Comparison of ENCODE assay signal across 40 cellular contexts in the genomic region with DNA sequence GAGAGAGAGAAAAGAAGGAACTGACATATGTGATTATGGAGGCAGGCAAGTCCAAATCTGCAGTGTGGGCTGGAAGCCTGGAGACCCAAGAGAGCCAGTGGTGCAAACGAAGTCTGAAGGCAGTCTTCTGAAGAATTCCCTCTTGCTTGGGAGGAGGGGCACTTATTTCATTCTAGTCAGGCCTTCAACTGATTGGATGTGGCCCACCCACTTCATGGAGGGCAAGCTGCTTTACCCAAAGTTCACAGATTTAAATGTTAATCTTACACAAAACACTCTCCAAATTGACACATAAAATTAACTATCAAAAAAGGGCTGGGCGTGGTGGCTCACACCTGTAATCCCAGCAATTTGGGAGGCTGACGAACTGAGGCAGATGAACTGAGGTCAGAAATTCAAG.
"Had no signal": no experiment of that assay in that cellular context is flagged by ENCODE, and none has a peak within 500 bp of the region (broad histone marks: within the 10 kb centered on the region; RNA-seq: fewer than 3 reads in every experiment).

No MANE protein-coding gene starts in this region.

- H3K27me3 Mint-ChIP-seq: activated naive CD4-positive, alpha-beta T cell treated with anti-CD3 and anti-CD28 coated beads, Interleukin-2, amount 10 ng/mL, durations not matched to agents 7 days and 5 days; activated naive CD8-positive, alpha-beta T cell treated with anti-CD3 and anti-CD28 coated beads, Interleukin-2, amount 10 ng/mL, durations not matched to agents 7 days and 5 days; brain had no signal

- H3K4me3 ChIP-seq: adrenal gland, ascending aorta, body of pancreas, breast epithelium, cardiac muscle cell had no signal

- H3K27me3 ChIP-seq: adrenal gland, ascending aorta, body of pancreas, brain microvascular endothelial cell, breast epithelium, cardiac muscle cell had no signal

- H3K4me1 ChIP-seq: adrenal gland, ascending aorta, body of pancreas, breast epithelium had no signal

- H3K27ac Mint-ChIP-seq: activated naive CD4-positive, alpha-beta T cell treated with anti-CD3 and anti-CD28 coated beads for 36 hours; activated naive CD4-positive, alpha-beta T cell treated with anti-CD3 and anti-CD28 coated beads, Interleukin-2, amount 10 ng/mL, durations not matched to agents 7 days and 5 days; activated naive CD4-positive, alpha-beta T cell treated with anti-CD3 and anti-CD28 coated beads, Interleukin-2, amount 50 U/mL, for 24 hours; activated naive CD4-positive, alpha-beta T cell treated with anti-CD3 and anti-CD28 coated beads, Interleukin-2, amount 50 U/mL, for 72 hours; activated naive CD8-positive, alpha-beta T cell; activated naive CD8-positive, alpha-beta T cell treated with anti-CD3 and anti-CD28 coated beads for 36 hours; activated naive CD8-positive, alpha-beta T cell treated with anti-CD3 and anti-CD28 coated beads, Interleukin-2, amount 10 ng/mL, durations not matched to agents 7 days and 5 days; activated naive CD8-positive, alpha-beta T cell treated with anti-CD3 and anti-CD28 coated beads, Interleukin-2, amount 50 U/mL, for 24 hours; activated T-cell treated with anti-CD3 and anti-CD28 coated beads, Interleukin-2, amount 50 U/mL, for 24 hours; activated T-cell treated with anti-CD3 and anti-CD28 coated beads, Interleukin-2, amount 50 U/mL, for 72 hours; activated T-helper 1 cell treated with anti-CD3 and anti-CD28 coated beads, Interleukin-12 subunit alpha, Interleukin-12 subunit beta, Interleukin-2, Interleukin-4 antibody, amounts not matched to agents 30 ng/mL and 10 ng/mL and 1 ng/mL, durations not matched to agents 14 hours and 24 hours and 36 hours; activated T-helper 17 cell treated with anti-CD3 and anti-CD28 coated beads, Interleukin-2, amount 50 U/mL, for 72 hours; activated T-helper 2 cell treated with anti-CD3 and anti-CD28 coated beads, Interferon-gamma antibody, Interleukin-2, Interleukin-4, amounts not matched to agents 10 μg/mL and 5 μg/mL and 100 μg/mL, durations not matched to agents 14 hours and 24 hours and 36 hours; brain had no signal

- H3K4me1 Mint-ChIP-seq: activated naive CD4-positive, alpha-beta T cell treated with anti-CD3 and anti-CD28 coated beads, Interleukin-2, amount 10 ng/mL, durations not matched to agents 7 days and 5 days; activated naive CD4-positive, alpha-beta T cell treated with anti-CD3 and anti-CD28 coated beads, Interleukin-2, amount 50 U/mL, for 24 hours; activated naive CD8-positive, alpha-beta T cell treated with anti-CD3 and anti-CD28 coated beads for 36 hours; activated naive CD8-positive, alpha-beta T cell treated with anti-CD3 and anti-CD28 coated beads, Interleukin-2, amount 10 ng/mL, durations not matched to agents 7 days and 5 days; activated naive CD8-positive, alpha-beta T cell treated with anti-CD3 and anti-CD28 coated beads, Interleukin-2, amount 50 U/mL, for 24 hours; activated T-helper 17 cell treated with anti-CD3 and anti-CD28 coated beads, Interleukin-2, amount 50 U/mL, for 72 hours; central memory CD8-positive, alpha-beta T cell had no signal

- H3K9me3 Mint-ChIP-seq: activated naive CD4-positive, alpha-beta T cell treated with anti-CD3 and anti-CD28 coated beads for 36 hours; activated naive CD4-positive, alpha-beta T cell treated with anti-CD3 and anti-CD28 coated beads, Interleukin-2, amount 50 U/mL, for 72 hours; activated naive CD8-positive, alpha-beta T cell treated with anti-CD3 and anti-CD28 coated beads for 36 hours; activated naive CD8-positive, alpha-beta T cell treated with anti-CD3 and anti-CD28 coated beads, Interleukin-2, amount 10 ng/mL, durations not matched to agents 7 days and 5 days; activated T-helper 1 cell treated with anti-CD3 and anti-CD28 coated beads, Interleukin-12 subunit alpha, Interleukin-12 subunit beta, Interleukin-2, Interleukin-4 antibody, amounts not matched to agents 30 ng/mL and 10 ng/mL and 1 ng/mL, durations not matched to agents 14 hours and 24 hours and 36 hours; activated T-helper 2 cell treated with anti-CD3 and anti-CD28 coated beads, Interferon-gamma antibody, Interleukin-2, Interleukin-4, amounts not matched to agents 10 μg/mL and 5 μg/mL and 100 μg/mL, durations not matched to agents 14 hours and 24 hours and 36 hours; central memory CD8-positive, alpha-beta T cell had no signal

- H3K36me3 Mint-ChIP-seq: activated naive CD4-positive, alpha-beta T cell treated with anti-CD3 and anti-CD28 coated beads, Interleukin-2, amount 10 ng/mL, durations not matched to agents 7 days and 5 days; activated naive CD4-positive, alpha-beta T cell treated with anti-CD3 and anti-CD28 coated beads, Interleukin-2, amount 50 U/mL, for 24 hours; activated naive CD4-positive, alpha-beta T cell treated with anti-CD3 and anti-CD28 coated beads, Interleukin-2, amount 50 U/mL, for 72 hours; activated naive CD8-positive, alpha-beta T cell; activated naive CD8-positive, alpha-beta T cell treated with anti-CD3 and anti-CD28 coated beads for 36 hours; activated naive CD8-positive, alpha-beta T cell treated with anti-CD3 and anti-CD28 coated beads, Interleukin-2, amount 10 ng/mL, durations not matched to agents 7 days and 5 days; brain had no signal

- H3K4me3 Mint-ChIP-seq: activated naive CD4-positive, alpha-beta T cell treated with anti-CD3 and anti-CD28 coated beads for 36 hours; activated naive CD4-positive, alpha-beta T cell treated with anti-CD3 and anti-CD28 coated beads, Interleukin-2, amount 10 ng/mL, durations not matched to agents 7 days and 5 days; activated naive CD4-positive, alpha-beta T cell treated with anti-CD3 and anti-CD28 coated beads, Interleukin-2, amount 50 U/mL, for 24 hours; activated naive CD8-positive, alpha-beta T cell; activated naive CD8-positive, alpha-beta T cell treated with anti-CD3 and anti-CD28 coated beads for 36 hours; activated naive CD8-positive, alpha-beta T cell treated with anti-CD3 and anti-CD28 coated beads, Interleukin-2, amount 10 ng/mL, durations not matched to agents 7 days and 5 days; activated naive CD8-positive, alpha-beta T cell treated with anti-CD3 and anti-CD28 coated beads, Interleukin-2, amount 50 U/mL, for 24 hours; activated T-cell treated with anti-CD3 and anti-CD28 coated beads, Interleukin-2, amount 50 U/mL, for 24 hours; activated T-cell treated with anti-CD3 and anti-CD28 coated beads, Interleukin-2, amount 50 U/mL, for 4 hours; activated T-cell treated with anti-CD3 and anti-CD28 coated beads, Interleukin-2, amount 50 U/mL, for 72 hours; activated T-helper 1 cell treated with anti-CD3 and anti-CD28 coated beads, Interleukin-12 subunit alpha, Interleukin-12 subunit beta, Interleukin-2, Interleukin-4 antibody, amounts not matched to agents 30 ng/mL and 10 ng/mL and 1 ng/mL, durations not matched to agents 14 hours and 24 hours and 36 hours; activated T-helper 17 cell treated with anti-CD3 and anti-CD28 coated beads, Interleukin-2, amount 50 U/mL, for 72 hours; brain; central memory CD8-positive, alpha-beta T cell had no signal

- H3K9me3 ChIP-seq: adrenal gland, ascending aorta, body of pancreas, breast epithelium had no signal

- H3K27ac ChIP-seq: adrenal gland, ascending aorta, body of pancreas, brain microvascular endothelial cell, breast epithelium, cardiac muscle cell had no signal

- FAIRE-seq: astrocyte, bronchial epithelial cell had no signal

- H3K36me3 ChIP-seq: adrenal gland, ascending aorta, brain microvascular endothelial cell, breast epithelium, cardiac muscle cell had no signal

- DNase-seq: activated effector memory CD4-positive, alpha-beta T cell treated with anti-CD3 and anti-CD28 coated beads, Interleukin-2, amount 50 U/mL, for 16 hours; activated effector memory CD4-positive, alpha-beta T cell treated with Interleukin-2 at 50 U/mL for 16 hours; activated gamma-delta T cell; activated gamma-delta T cell treated with Interleukin-2 at 50 U/mL for 16 hours; activated naive CD4-positive, alpha-beta T cell; activated naive CD4-positive, alpha-beta T cell treated with anti-CD3 and anti-CD28 coated beads for 36 hours; activated naive CD4-positive, alpha-beta T cell treated with anti-CD3 and anti-CD28 coated beads, Interleukin-2, amount 10 ng/mL, durations not matched to agents 7 days and 5 days; activated naive CD4-positive, alpha-beta T cell treated with anti-CD3 and anti-CD28 coated beads, Interleukin-2, amount 50 U/mL, for 16 hours; activated naive CD4-positive, alpha-beta T cell treated with Interleukin-2 at 50 U/mL for 16 hours; activated naive CD8-positive, alpha-beta T cell treated with anti-CD3 and anti-CD28 coated beads for 36 hours; activated naive CD8-positive, alpha-beta T cell treated with anti-CD3 and anti-CD28 coated beads, Interleukin-2, amount 10 ng/mL, durations not matched to agents 7 days and 5 days; activated naive CD8-positive, alpha-beta T cell treated with anti-CD3 and anti-CD28 coated beads, Interleukin-2, amount 50 U/mL, for 24 hours; activated T-cell treated with anti-CD3 and anti-CD28 coated beads, Interleukin-2, amount 50 U/mL, for 1 hour; activated T-cell treated with anti-CD3 and anti-CD28 coated beads, Interleukin-2, amount 50 U/mL, for 24 hours; activated T-cell treated with anti-CD3 and anti-CD28 coated beads, Interleukin-2, amount 50 U/mL, for 4 hours; activated T-cell treated with anti-CD3 and anti-CD28 coated beads, Interleukin-2, amount 50 U/mL, for 48 hours; activated T-cell treated with anti-CD3 and anti-CD28 coated beads, Interleukin-2, amount 50 U/mL, for 72 hours; adrenal gland; amniotic stem cell; amygdala; anterior cingulate cortex; aorta; body of pancreas; brain microvascular endothelial cell; caudate nucleus; central memory CD4-positive, alpha-beta T cell; cerebellar nuclear complex had no signal

- ATAC-seq: activated naive CD4-positive, alpha-beta T cell treated with anti-CD3 and anti-CD28 coated beads, Interleukin-2, amount 50 U/mL, for 72 hours; activated naive CD8-positive, alpha-beta T cell treated with anti-CD3 and anti-CD28 coated beads, Interleukin-2, amount 50 U/mL, for 24 hours; activated T-cell treated with anti-CD3 and anti-CD28 coated beads, Interleukin-2, amount 50 U/mL, for 4 hours; activated T-cell treated with anti-CD3 and anti-CD28 coated beads, Interleukin-2, amount 50 U/mL, for 72 hours; activated T-helper 17 cell treated with anti-CD3 and anti-CD28 coated beads, Interleukin-2, amount 50 U/mL, for 72 hours; body of pancreas had no signal
